29 cellular contexts compared by ENCODE assay signal in genomic region chr2:150150137-150150536, GRCh38.
"Had no signal": no experiment of that assay in that cellular context is flagged by ENCODE, and none has a peak within 500 bp of the region (broad histone marks: within the 10 kb centered on the region; RNA-seq: fewer than 3 reads in every experiment).

No MANE protein-coding gene starts in this region.

- H3K36me3 ChIP-seq: heart right ventricle, lower lobe of right lung, neural progenitor cell, neutrophil, right atrium auricular region, right lobe of liver, suprapubic skin, thoracic aorta, tibial artery, upper lobe of right lung had no signal

- H2AFZ ChIP-seq: neural progenitor cell had no signal

- H3K4me2 ChIP-seq: neural progenitor cell had no signal

- DNase-seq: heart right ventricle; hippocampal formation; kidney glomerular epithelial cell; left cardiac atrium; left ventricle myocardium superior; lower lobe of right lung; mammary epithelial cell; mesenchymal stem cell; naive B cell; natural killer cell; nephron progenitor cell; occipital lobe; right lobe of liver; stimulated activated CD4-positive, alpha-beta T cell treated with anti-CD3 and anti-CD28 coated beads, Interleukin-12 subunit alpha, Interleukin-12 subunit beta, amount 100 ng/mL, for 4 hours; stimulated activated CD4-positive, alpha-beta T cell treated with anti-CD3 and anti-CD28 coated beads, Interleukin-15, amount 100 ng/mL, for 24 hours; stimulated activated CD4-positive, alpha-beta T cell treated with anti-CD3 and anti-CD28 coated beads, Interleukin-2, amount 100 ng/mL, for 24 hours; stimulated activated CD4-positive, alpha-beta T cell treated with anti-CD3 and anti-CD28 coated beads, Interleukin-4, amount 100 ng/mL, for 1 hour; stimulated activated naive B cell treated with anti-CD40 and anti-IgM and Interleukin-4, amounts not matched to agents 10 μg/mL and 1 μg/mL and 100 μg/mL, for 72 hours; stimulated activated naive CD8-positive, alpha-beta T cell treated with anti-CD3 and anti-CD28 coated beads, Interleukin-15, Interleukin-2, amounts not matched to agents 100 U/mL and 50 U/mL, for 24 hours; tibial artery; trophoblast cell; upper lobe of right lung had no signal

- H3K9ac ChIP-seq: neural progenitor cell had no signal

- H3K27ac ChIP-seq: heart right ventricle, lower lobe of right lung, neural progenitor cell, neutrophil, right atrium auricular region, right lobe of liver, suprapubic skin, thoracic aorta, tibial artery, upper lobe of right lung had no signal

- FAIRE-seq: keratinocyte, urothelium cell line had no signal

- H3K27me3 ChIP-seq: heart right ventricle, neural progenitor cell, neutrophil, right atrium auricular region, right lobe of liver, suprapubic skin, tibial artery, upper lobe of right lung had no signal

- H3K4me3 ChIP-seq: heart right ventricle, lower lobe of right lung, neural progenitor cell, right atrium auricular region, right lobe of liver, suprapubic skin, thoracic aorta, tibial artery, upper lobe of right lung had no signal

- ATAC-seq: heart right ventricle; left cardiac atrium; left ventricle myocardium superior; lower lobe of right lung; natural killer cell; right lobe of liver; stimulated activated naive B cell treated with anti-CD40 and anti-IgM and Interleukin-4, amounts not matched to agents 10 μg/mL and 1 μg/mL and 100 μg/mL, for 72 hours; stimulated activated naive CD8-positive, alpha-beta T cell treated with anti-CD3 and anti-CD28 coated beads, Interleukin-15, Interleukin-2, amounts not matched to agents 100 U/mL and 50 U/mL, for 24 hours; upper lobe of right lung had no signal

- H3K4me1 ChIP-seq: lower lobe of right lung, neural progenitor cell, right atrium auricular region, suprapubic skin, tibial artery, upper lobe of right lung had no signal
